14 cellular contexts compared by ENCODE assay signal in genomic region chr7:155733582-155734444, GRCh38.
DNase-seq lines count a peak whose midpoint lies in the region; ATAC-seq and TF ChIP-seq lines count a peak whose summit lies in the region.
"Had no signal": no experiment of that assay in that cellular context is flagged by ENCODE, and none has a peak within 500 bp of the region (broad histone marks: within the 10 kb centered on the region; RNA-seq: fewer than 3 reads in every experiment).

No MANE protein-coding gene starts in this region.

- CTCF ChIA-PET in T-cell (lab: Charles Lee): interaction anchor here in 1 of 2 donors (0.7 kb wide), 1 partner anchor 807 kb away, joined by 4 read pairs; no protein-coding TSS in a partner anchor

- no peak for TF ChIP-seq POLR2A in thyroid gland (IDR thresholded peaks at IDR 0.05)

- no peak overlapping the region for H3K4me3 ChIP-seq in heart right ventricle
- no peak overlapping the region for H3K4me3 ChIP-seq in thyroid gland (replicated peaks in 1 of 3)
- no peak overlapping the region for H3K4me3 ChIP-seq in osteoblast (ENCODE audit: insufficient read depth, low read length)
- H3K4me3 ChIP-seq: thoracic aorta had no signal

- TF ChIP-seq CTCF in heart right ventricle (IDR thresholded peaks at IDR 0.05) (no peak), thyroid gland (IDR thresholded peaks at IDR 0.05) (no peak), osteoblast (IDR thresholded peaks at IDR 0.05; ENCODE audit: extremely low read depth, low read depth, low read length) (no peak)

- intact Hi-C loops in heart right ventricle (cut with DNase I): loop anchor here in 3 of 10 donors (10.0 kb wide), 2 partner anchors 89 to 349 kb away; partner anchors contain the start of gene RBM33 (in 3 of the 3)
- intact Hi-C loops in thyroid gland (cut with DNase I): no loop called here

- POLR2A ChIA-PET in T-cell (lab: Charles Lee): no interaction called here

- peaks cover 57 to 71% (median 70%) of the 10 kb centered on the region in 3 donors for H3K4me1 Mint-ChIP-seq in T-cell

- H3K27ac ChIP-seq in heart right ventricle (no peak overlapping the region), thyroid gland (no peak overlapping the region), osteoblast (ENCODE audit: low read depth, low read length) (no peak overlapping the region)
- H3K27ac ChIP-seq: thoracic aorta, VCaP had no signal

- H3K36me3 Mint-ChIP-seq in T-cell: peaks cover 29% of the 10 kb centered on the region

- 66 to 76% methylated on average over 14 of the region's 14 CpGs for WGBS in heart right ventricle, 2 donors
- 56 to 71% methylated on average over 14 of the region's 14 CpGs for WGBS in thyroid gland, 2 donors

- H3K4me1 ChIP-seq in heart right ventricle (peaks cover 5 to 45% (median 17%) of the 10 kb centered on the region in 9 donors), thyroid gland (peaks cover 7% of the 10 kb centered on the region in 2 donors), osteoblast (ENCODE audit: insufficient read depth, low read length) (no peaks in the 10 kb centered on the region)

- peak; percentile 27 to 82 (median 65) for ATAC-seq in T-cell (replicated peaks in 1 of 4)
- ATAC-seq in heart right ventricle: peak in 6 of 8 donors; percentile 29 to 80 (median 61)

- peak overlapping the region in 1 of 3 donors; percentile 15 for H3K4me3 Mint-ChIP-seq in T-cell
- H3K4me3 Mint-ChIP-seq: HFFc6 had no signal

- H3K27me3 Mint-ChIP-seq in T-cell: no peaks in the 10 kb centered on the region

- peaks cover 17% of the 10 kb centered on the region for H3K79me2 ChIP-seq in osteoblast (ENCODE audit: insufficient read depth, low read length)

- H4K20me1 ChIP-seq in osteoblast (ENCODE audit: insufficient read depth, low read length): peaks cover 5% of the 10 kb centered on the region

- DNase-seq in stimulated activated CD4-positive, alpha-beta T cell treated with anti-CD3 and anti-CD28 coated beads, Interleukin-1b, Interleukin-23, amount 100 ng/mL, for 48 hours: peak; percentile 44
- no peak for DNase-seq in stimulated activated CD4-positive, alpha-beta T cell treated with anti-CD3 and anti-CD28 coated beads, Interleukin-4, amount 100 ng/mL, for 1 hour
- no peak for DNase-seq in T-cell
- peak in 1 of 2 donors; percentile 39 for DNase-seq in heart right ventricle
- DNase-seq in thyroid gland: peak; percentile 51 to 63
- DNase-seq in medulla oblongata (ENCODE audit: extremely low spot score): no peak
- no peak for DNase-seq in osteoblast (ENCODE audit: insufficient read length, low spot score, missing footprints)
- no peak for DNase-seq in cerebellum (ENCODE audit: low spot score)
- DNase-seq: HFFc6, NCI-H1436, NCI-H526 treated with DMSO at 0.1 percent for 48 hours, SHP77 had no signal

- no peak overlapping the region for H3K4me2 ChIP-seq in osteoblast (ENCODE audit: insufficient read depth, low read length)

- peak overlapping the region; percentile 60 to 71 for H3K27ac Mint-ChIP-seq in T-cell
- H3K27ac Mint-ChIP-seq: HFFc6 had no signal

- H3K9me3 ChIP-seq in heart right ventricle (no peaks in the 10 kb centered on the region), thyroid gland (no peaks in the 10 kb centered on the region), osteoblast (ENCODE audit: low read depth, low read length) (no peaks in the 10 kb centered on the region)
- H3K9me3 ChIP-seq: thoracic aorta had no signal

- H2AFZ ChIP-seq in osteoblast (ENCODE audit: low read length): no peak overlapping the region

- peaks cover 0 to 72% (median 14%) of the 10 kb centered on the region in 9 donors for H3K36me3 ChIP-seq in heart right ventricle
- H3K36me3 ChIP-seq in thyroid gland: peaks cover 9% of the 10 kb centered on the region in 2 donors
- peaks cover 11% of the 10 kb centered on the region for H3K36me3 ChIP-seq in osteoblast (ENCODE audit: insufficient read depth, low read length)

- H3K9me3 Mint-ChIP-seq in T-cell: no peaks in the 10 kb centered on the region
- H3K9me3 Mint-ChIP-seq: HFFc6 had no signal

- H3K27me3 ChIP-seq in heart right ventricle: no peaks in the 10 kb centered on the region
- H3K27me3 ChIP-seq in thyroid gland: no peaks in the 10 kb centered on the region
- no peaks in the 10 kb centered on the region for H3K27me3 ChIP-seq in osteoblast (ENCODE audit: insufficient read depth, low read length)

Comparison
In these comparisons a context has a peak if more than half of its experiments do, and no peak if none do; other contexts are left out.
1. DNase-seq: peak in stimulated activated CD4-positive, alpha-beta T cell treated with anti-CD3 and anti-CD28 coated beads, Interleukin-1b, Interleukin-23, amount 100 ng/mL, for 48 hours (single experiment) and thyroid gland (2 of 2); none in stimulated activated CD4-positive, alpha-beta T cell treated with anti-CD3 and anti-CD28 coated beads, Interleukin-4, amount 100 ng/mL, for 1 hour (single experiment), T-cell (0 of 34), medulla oblongata (single experiment), osteoblast (single experiment) and cerebellum (single experiment).